13 cellular contexts compared by ENCODE assay signal in the genomic region with DNA sequence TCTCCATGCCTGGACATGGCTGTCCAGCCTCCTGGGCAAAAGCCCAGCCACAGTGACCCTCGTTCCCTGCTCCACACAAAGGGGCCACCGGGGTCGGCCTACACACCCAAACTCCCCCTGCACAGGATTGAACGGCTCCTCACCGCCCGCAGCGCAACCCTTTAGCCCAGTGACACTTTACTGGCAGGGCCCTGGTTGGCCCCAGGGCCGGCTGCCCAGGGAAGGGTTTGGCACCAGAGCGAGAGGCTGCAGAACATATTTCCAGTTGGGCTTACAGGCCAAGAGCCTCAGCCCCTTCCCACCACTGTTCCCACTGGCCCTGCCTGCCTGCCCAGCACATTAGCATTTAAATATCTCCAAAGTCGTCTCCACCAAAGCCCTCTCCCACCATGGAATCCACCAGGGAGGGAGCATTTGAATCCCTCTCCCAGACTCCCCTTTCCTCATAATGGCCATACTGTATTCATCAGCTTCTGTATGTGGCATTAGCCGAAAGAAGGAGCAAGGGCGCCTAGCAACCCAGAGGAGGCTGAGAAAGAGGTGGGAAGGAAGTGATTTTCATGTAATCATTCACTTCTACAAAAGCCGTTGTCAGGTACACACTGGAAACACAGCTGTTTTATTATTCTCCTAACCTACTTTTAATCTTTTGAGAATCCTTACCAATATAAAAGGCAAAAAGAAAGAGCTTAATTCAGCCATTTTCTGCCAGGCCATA.
A peak's percentile ranks its signal among the peaks of the same experiment; 100 is the strongest.
DNase-seq lines count a peak whose midpoint lies in the region; ATAC-seq and TF ChIP-seq lines count a peak whose summit lies in the region.
"Had no signal": no experiment of that assay in that cellular context is flagged by ENCODE, and none has a peak within 500 bp of the region (broad histone marks: within the 10 kb centered on the region; RNA-seq: fewer than 3 reads in every experiment).

No MANE protein-coding gene starts in this region.

- no peaks in the 10 kb centered on the region for H3K4me1 ChIP-seq in endodermal cell (ENCODE audit: control insufficient read depth, insufficient read depth, low read length)
- H3K4me1 ChIP-seq in mucosa of descending colon (ENCODE audit: low read depth), result no peaks in the 10 kb centered on the region

- CTCF ChIA-PET in WTC11 (lab: Charles Lee), result interaction anchor here (1.4 to 1.5 kb wide), 3 partner anchors 41 to 160 kb away, joined by 3 to 6 read pairs (median 4); no protein-coding TSS in a partner anchor

- peak overlapping the region; percentile 68 for H3K27ac ChIP-seq in endodermal cell (ENCODE audit: low read depth, low read length)
- H3K27ac ChIP-seq: BLaER1 treated with 17β-estradiol and CSF1 and Interleukin-3, amounts not matched to agents 10 nM and 100 nM had no signal

- TF ChIP-seq CTCF in WTC11 (IDR thresholded peaks at IDR 0.05) (no peak), endodermal cell (conservative IDR thresholded peaks at IDR 0.05) (no peak), osteocyte (IDR thresholded peaks at IDR 0.05) (no peak), mucosa of descending colon (IDR thresholded peaks at IDR 0.05) (no peak)

- H3K27me3 Mint-ChIP-seq in WTC11 (ENCODE audit: low read depth), result peaks cover 24% of the 10 kb centered on the region
- H3K27me3 Mint-ChIP-seq in endodermal cell (ENCODE audit: insufficient read depth), result peaks cover 11% of the 10 kb centered on the region
- peaks cover 8% of the 10 kb centered on the region for H3K27me3 Mint-ChIP-seq in osteocyte (ENCODE audit: unreplicated experiment)
- H3K27me3 Mint-ChIP-seq: CD4-positive, CD25-positive, alpha-beta regulatory T cell had no signal

- H3K9me3 Mint-ChIP-seq in WTC11 (peaks cover 40% of the 10 kb centered on the region), endodermal cell (peaks cover 38% of the 10 kb centered on the region), osteocyte (ENCODE audit: unreplicated experiment) (peaks cover 13% of the 10 kb centered on the region)

- DNase-seq in WTC11 (ENCODE audit: low spot score) (no peak), endodermal cell (no peak), medulla oblongata (ENCODE audit: extremely low spot score) (peak; percentile 14), osteocyte (ENCODE audit: extremely low spot score, unreplicated experiment) (peak; percentile 38), KBM-7 (no peak), ureter (ENCODE audit: low spot score) (no peak), mucosa of descending colon (no peak)
- DNase-seq: ACHN; CD4-positive, CD25-positive, alpha-beta regulatory T cell; DMS53; GF-D8 had no signal

- no peak overlapping the region for H3K9ac ChIP-seq in endodermal cell (ENCODE audit: extremely low read depth, low read length, poor library complexity, severe bottlenecking)
- H3K9ac ChIP-seq: BLaER1 treated with 17β-estradiol and CSF1 and Interleukin-3, amounts not matched to agents 10 nM and 100 nM had no signal

- intact Hi-C loops in mucosa of descending colon (cut with DNase I, micrococcal nuclease), result no loop called here

- H3K4me3 ChIP-seq in endodermal cell (ENCODE audit: low read length), result no peak overlapping the region
- H3K4me3 ChIP-seq in mucosa of descending colon, result no peak overlapping the region
- H3K4me3 ChIP-seq: BLaER1 treated with 17β-estradiol and CSF1 and Interleukin-3, amounts not matched to agents 10 nM and 100 nM had no signal

- in situ Hi-C loops in KBM-7 (cut with MboI; ENCODE audit: low pct_unique_long_range_greater_than_20kb, low sequenced_read_pairs), result no loop called here

- H3K4me1 Mint-ChIP-seq in WTC11 (peaks cover 15% of the 10 kb centered on the region), endodermal cell (no peaks in the 10 kb centered on the region), osteocyte (ENCODE audit: unreplicated experiment) (no peaks in the 10 kb centered on the region)
- H3K4me1 Mint-ChIP-seq: CD4-positive, CD25-positive, alpha-beta regulatory T cell had no signal

- ATAC-seq in WTC11 (peak; percentile 48), HG02885 (IDR thresholded peaks at IDR 0.05; ENCODE audit: poor library complexity, unreplicated experiment) (no peak), mucosa of descending colon (no peak)

- 85 to 94% methylated on average over 4 to 13 of the region's 13 CpGs for WGBS in endodermal cell (ENCODE audit: insufficient coverage in 1 of 2, insufficient read length in 1 of 2), 2 experiments

- H3K36me3 ChIP-seq in endodermal cell (ENCODE audit: control insufficient read depth, insufficient read depth, low read length) (no peaks in the 10 kb centered on the region), mucosa of descending colon (ENCODE audit: low read depth) (no peaks in the 10 kb centered on the region)
- H3K36me3 ChIP-seq: BLaER1 treated with 17β-estradiol and CSF1 and Interleukin-3, amounts not matched to agents 10 nM and 100 nM had no signal

- no peak overlapping the region for H3K27ac Mint-ChIP-seq in WTC11
- no peak overlapping the region for H3K27ac Mint-ChIP-seq in endodermal cell
- no peak overlapping the region for H3K27ac Mint-ChIP-seq in osteocyte (ENCODE audit: unreplicated experiment)
- H3K27ac Mint-ChIP-seq: CD4-positive, CD25-positive, alpha-beta regulatory T cell had no signal

- peaks cover 14% of the 10 kb centered on the region for H3K9me3 ChIP-seq in endodermal cell (ENCODE audit: control insufficient read depth, low read length)
- H3K9me3 ChIP-seq in mucosa of descending colon, result peaks cover 3% of the 10 kb centered on the region

- H3K36me3 Mint-ChIP-seq in WTC11, result peaks cover 12% of the 10 kb centered on the region
- H3K36me3 Mint-ChIP-seq in endodermal cell (ENCODE audit: low read depth), result no peaks in the 10 kb centered on the region
- H3K36me3 Mint-ChIP-seq in osteocyte (ENCODE audit: unreplicated experiment), result no peaks in the 10 kb centered on the region
- H3K36me3 Mint-ChIP-seq: CD4-positive, CD25-positive, alpha-beta regulatory T cell had no signal

- no peaks in the 10 kb centered on the region for H3K27me3 ChIP-seq in endodermal cell (ENCODE audit: control insufficient read depth, insufficient read depth, low read length, poor library complexity, severe bottlenecking)
- H3K27me3 ChIP-seq: BLaER1 treated with 17β-estradiol and CSF1 and Interleukin-3, amounts not matched to agents 10 nM and 100 nM had no signal

- POLR2A ChIA-PET in WTC11 (lab: Charles Lee), result no interaction called here

- H3K4me3 Mint-ChIP-seq in WTC11, result no peak overlapping the region
- H3K4me3 Mint-ChIP-seq in endodermal cell, result no peak overlapping the region
- no peak overlapping the region for H3K4me3 Mint-ChIP-seq in osteocyte (ENCODE audit: unreplicated experiment)
- H3K4me3 Mint-ChIP-seq: CD4-positive, CD25-positive, alpha-beta regulatory T cell had no signal

TF ChIP-seq in WTC11, 78 proteins besides CTCF, POLR2A, EP300 and RAD21:
- TF ChIP-seq, protein P1, sequence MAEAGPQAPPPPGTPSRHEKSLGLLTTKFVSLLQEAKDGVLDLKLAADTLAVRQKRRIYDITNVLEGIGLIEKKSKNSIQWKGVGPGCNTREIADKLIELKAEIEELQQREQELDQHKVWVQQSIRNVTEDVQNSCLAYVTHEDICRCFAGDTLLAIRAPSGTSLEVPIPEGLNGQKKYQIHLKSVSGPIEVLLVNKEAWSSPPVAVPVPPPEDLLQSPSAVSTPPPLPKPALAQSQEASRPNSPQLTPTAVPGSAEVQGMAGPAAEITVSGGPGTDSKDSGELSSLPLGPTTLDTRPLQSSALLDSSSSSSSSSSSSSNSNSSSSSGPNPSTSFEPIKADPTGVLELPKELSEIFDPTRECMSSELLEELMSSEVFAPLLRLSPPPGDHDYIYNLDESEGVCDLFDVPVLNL (CRISPR knock-in tag; IDR thresholded peaks at IDR 0.05; ENCODE audit: borderline replicate concordance, low read depth), result no peak
- TF ChIP-seq ZNF121 (CRISPR knock-in tag; IDR thresholded peaks at IDR 0.05) (no peak), CREM (CRISPR knock-in tag; IDR thresholded peaks at IDR 0.05) (no peak), TP53 (CRISPR knock-in tag; IDR thresholded peaks at IDR 0.05) (no peak), IRF2 (CRISPR knock-in tag; IDR thresholded peaks at IDR 0.05; ENCODE audit: borderline replicate concordance, low read depth) (no peak), RELA (CRISPR knock-in tag; IDR thresholded peaks at IDR 0.05; ENCODE audit: borderline replicate concordance) (no peak), FOXP1 (CRISPR knock-in tag; IDR thresholded peaks at IDR 0.05; ENCODE audit: borderline replicate concordance) (no peak)
- TF ChIP-seq, protein P2, sequence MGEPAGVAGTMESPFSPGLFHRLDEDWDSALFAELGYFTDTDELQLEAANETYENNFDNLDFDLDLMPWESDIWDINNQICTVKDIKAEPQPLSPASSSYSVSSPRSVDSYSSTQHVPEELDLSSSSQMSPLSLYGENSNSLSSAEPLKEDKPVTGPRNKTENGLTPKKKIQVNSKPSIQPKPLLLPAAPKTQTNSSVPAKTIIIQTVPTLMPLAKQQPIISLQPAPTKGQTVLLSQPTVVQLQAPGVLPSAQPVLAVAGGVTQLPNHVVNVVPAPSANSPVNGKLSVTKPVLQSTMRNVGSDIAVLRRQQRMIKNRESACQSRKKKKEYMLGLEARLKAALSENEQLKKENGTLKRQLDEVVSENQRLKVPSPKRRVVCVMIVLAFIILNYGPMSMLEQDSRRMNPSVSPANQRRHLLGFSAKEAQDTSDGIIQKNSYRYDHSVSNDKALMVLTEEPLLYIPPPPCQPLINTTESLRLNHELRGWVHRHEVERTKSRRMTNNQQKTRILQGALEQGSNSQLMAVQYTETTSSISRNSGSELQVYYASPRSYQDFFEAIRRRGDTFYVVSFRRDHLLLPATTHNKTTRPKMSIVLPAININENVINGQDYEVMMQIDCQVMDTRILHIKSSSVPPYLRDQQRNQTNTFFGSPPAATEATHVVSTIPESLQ (CRISPR knock-in tag; IDR thresholded peaks at IDR 0.05), result no peak
- TF ChIP-seq, protein P3, sequence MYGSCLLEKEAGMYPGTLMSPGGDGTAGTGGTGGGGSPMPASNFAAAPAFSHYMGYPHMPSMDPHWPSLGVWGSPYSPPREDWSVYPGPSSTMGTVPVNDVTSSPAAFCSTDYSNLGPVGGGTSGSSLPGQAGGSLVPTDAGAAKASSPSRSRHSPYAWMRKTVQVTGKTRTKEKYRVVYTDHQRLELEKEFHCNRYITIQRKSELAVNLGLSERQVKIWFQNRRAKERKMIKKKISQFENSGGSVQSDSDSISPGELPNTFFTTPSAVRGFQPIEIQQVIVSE (CRISPR knock-in tag; IDR thresholded peaks at IDR 0.05; ENCODE audit: borderline replicate concordance), result no peak

Comparison
In these comparisons a context has a peak if more than half of its experiments do, and no peak if none do; other contexts are left out.
1. DNase-seq: peak in medulla oblongata (single experiment) and osteocyte (single experiment); none in WTC11 (single experiment), endodermal cell (single experiment), KBM-7 (single experiment), ureter (single experiment) and mucosa of descending colon (0 of 3).